ENCODE assay signal across 1 cellular context in genomic region chr2:20596973-20597867, GRCh38.
TF ChIP-seq lines count a peak whose summit lies in the region.

No MANE protein-coding gene starts in this region.

TF ChIP-seq in HepG2, 621 proteins besides CTCF, POLR2A, EP300 and RAD21 (continued from another document and continues in another):
- TF ChIP-seq, protein P1, sequence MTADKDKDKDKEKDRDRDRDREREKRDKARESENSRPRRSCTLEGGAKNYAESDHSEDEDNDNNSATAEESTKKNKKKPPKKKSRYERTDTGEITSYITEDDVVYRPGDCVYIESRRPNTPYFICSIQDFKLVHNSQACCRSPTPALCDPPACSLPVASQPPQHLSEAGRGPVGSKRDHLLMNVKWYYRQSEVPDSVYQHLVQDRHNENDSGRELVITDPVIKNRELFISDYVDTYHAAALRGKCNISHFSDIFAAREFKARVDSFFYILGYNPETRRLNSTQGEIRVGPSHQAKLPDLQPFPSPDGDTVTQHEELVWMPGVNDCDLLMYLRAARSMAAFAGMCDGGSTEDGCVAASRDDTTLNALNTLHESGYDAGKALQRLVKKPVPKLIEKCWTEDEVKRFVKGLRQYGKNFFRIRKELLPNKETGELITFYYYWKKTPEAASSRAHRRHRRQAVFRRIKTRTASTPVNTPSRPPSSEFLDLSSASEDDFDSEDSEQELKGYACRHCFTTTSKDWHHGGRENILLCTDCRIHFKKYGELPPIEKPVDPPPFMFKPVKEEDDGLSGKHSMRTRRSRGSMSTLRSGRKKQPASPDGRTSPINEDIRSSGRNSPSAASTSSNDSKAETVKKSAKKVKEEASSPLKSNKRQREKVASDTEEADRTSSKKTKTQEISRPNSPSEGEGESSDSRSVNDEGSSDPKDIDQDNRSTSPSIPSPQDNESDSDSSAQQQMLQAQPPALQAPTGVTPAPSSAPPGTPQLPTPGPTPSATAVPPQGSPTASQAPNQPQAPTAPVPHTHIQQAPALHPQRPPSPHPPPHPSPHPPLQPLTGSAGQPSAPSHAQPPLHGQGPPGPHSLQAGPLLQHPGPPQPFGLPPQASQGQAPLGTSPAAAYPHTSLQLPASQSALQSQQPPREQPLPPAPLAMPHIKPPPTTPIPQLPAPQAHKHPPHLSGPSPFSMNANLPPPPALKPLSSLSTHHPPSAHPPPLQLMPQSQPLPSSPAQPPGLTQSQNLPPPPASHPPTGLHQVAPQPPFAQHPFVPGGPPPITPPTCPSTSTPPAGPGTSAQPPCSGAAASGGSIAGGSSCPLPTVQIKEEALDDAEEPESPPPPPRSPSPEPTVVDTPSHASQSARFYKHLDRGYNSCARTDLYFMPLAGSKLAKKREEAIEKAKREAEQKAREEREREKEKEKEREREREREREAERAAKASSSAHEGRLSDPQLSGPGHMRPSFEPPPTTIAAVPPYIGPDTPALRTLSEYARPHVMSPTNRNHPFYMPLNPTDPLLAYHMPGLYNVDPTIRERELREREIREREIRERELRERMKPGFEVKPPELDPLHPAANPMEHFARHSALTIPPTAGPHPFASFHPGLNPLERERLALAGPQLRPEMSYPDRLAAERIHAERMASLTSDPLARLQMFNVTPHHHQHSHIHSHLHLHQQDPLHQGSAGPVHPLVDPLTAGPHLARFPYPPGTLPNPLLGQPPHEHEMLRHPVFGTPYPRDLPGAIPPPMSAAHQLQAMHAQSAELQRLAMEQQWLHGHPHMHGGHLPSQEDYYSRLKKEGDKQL (CRISPR knock-in tag; IDR thresholded peaks at IDR 0.05; ENCODE audit: low read depth) = peak; percentile 76
- TF ChIP-seq ZFX (CRISPR knock-in tag; IDR thresholded peaks at IDR 0.05; ENCODE audit: low read depth) = peak; percentile 100
- TF ChIP-seq ATM (IDR thresholded peaks at IDR 0.05; ENCODE audit: borderline replicate concordance) = no peak
- no peak for TF ChIP-seq ZNF496 (CRISPR knock-in tag; IDR thresholded peaks at IDR 0.05; ENCODE audit: insufficient replicate concordance)
- peak; percentile 64; the same call in 1 of the 2 replicates for TF ChIP-seq MAFF (IDR thresholded peaks at IDR 0.05; ENCODE audit: low read depth, low read length)
- TF ChIP-seq ZNF431 (CRISPR knock-in tag; IDR thresholded peaks at IDR 0.05; ENCODE audit: borderline replicate concordance, low read depth) = peak; percentile 100
- TF ChIP-seq MTF1 (CRISPR knock-in tag; IDR thresholded peaks at IDR 0.05) = no peak
- peak; percentile 95; the same call in 1 of the 2 replicates for TF ChIP-seq ZNF598 (CRISPR knock-in tag; IDR thresholded peaks at IDR 0.05; ENCODE audit: borderline replicate concordance)
- peak; percentile 59 for TF ChIP-seq ZNF629 (CRISPR knock-in tag; conservative IDR thresholded peaks at IDR 0.05)
- TF ChIP-seq ZNF552 (CRISPR knock-in tag; IDR thresholded peaks at IDR 0.05; ENCODE audit: borderline replicate concordance) = 0 out of 2 replicates have a peak, but pooled peaks have one; percentile 76
- TF ChIP-seq MAZ (IDR thresholded peaks at IDR 0.05; ENCODE audit: borderline replicate concordance, low read depth, low read length) = no peak
- peak; percentile 65; the same call in 1 of the 2 replicates for TF ChIP-seq MAZ (CRISPR knock-in tag; IDR thresholded peaks at IDR 0.05; ENCODE audit: low read depth)
- peak; percentile 95 for TF ChIP-seq ARID5B (CRISPR knock-in tag; IDR thresholded peaks at IDR 0.05)
- TF ChIP-seq POLR2G (IDR thresholded peaks at IDR 0.05; ENCODE audit: low read depth, low read length) = peak; percentile 66
- peak; percentile 83 for TF ChIP-seq HIVEP1 (CRISPR knock-in tag; IDR thresholded peaks at IDR 0.05)
- no peak for TF ChIP-seq HOXD1 (CRISPR knock-in tag; IDR thresholded peaks at IDR 0.05)
- TF ChIP-seq ZNF564 (CRISPR knock-in tag; IDR thresholded peaks at IDR 0.05) = peak; percentile 30; the same call in 1 of the 2 replicates
- TF ChIP-seq ZNF615 (CRISPR knock-in tag; IDR thresholded peaks at IDR 0.05; ENCODE audit: borderline replicate concordance) = peak; percentile 74; the same call in 1 of the 2 replicates
- TF ChIP-seq ZNF441 (CRISPR knock-in tag; IDR thresholded peaks at IDR 0.05; ENCODE audit: borderline replicate concordance) = peak; percentile 90
- peak; percentile 75; the same call in 1 of the 2 replicates for TF ChIP-seq ZNF264 (CRISPR knock-in tag; IDR thresholded peaks at IDR 0.05)
- TF ChIP-seq ZNF180 (CRISPR knock-in tag; IDR thresholded peaks at IDR 0.05; ENCODE audit: borderline replicate concordance, low read depth) = no peak
- TF ChIP-seq, protein P2, sequence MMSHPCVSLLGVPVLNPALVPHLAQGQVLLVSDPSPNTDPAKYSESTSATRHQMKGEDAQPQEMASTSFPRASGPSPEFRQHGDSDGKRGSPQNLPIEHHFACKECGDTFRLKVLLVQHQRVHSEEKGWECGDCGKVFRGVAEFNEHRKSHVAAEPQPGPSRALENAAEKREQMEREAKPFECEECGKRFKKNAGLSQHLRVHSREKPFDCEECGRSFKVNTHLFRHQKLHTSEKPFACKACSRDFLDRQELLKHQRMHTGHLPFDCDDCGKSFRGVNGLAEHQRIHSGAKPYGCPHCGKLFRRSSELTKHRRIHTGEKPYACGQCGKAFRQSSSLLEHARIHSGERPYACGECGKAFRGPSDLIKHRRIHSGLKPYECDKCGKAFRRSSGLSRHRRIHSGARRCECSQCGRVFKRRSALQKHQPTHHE (CRISPR knock-in tag; IDR thresholded peaks at IDR 0.05; ENCODE audit: borderline replicate concordance) = no peak; the same call in 1 of the 2 replicates
- TF ChIP-seq, protein P3, sequence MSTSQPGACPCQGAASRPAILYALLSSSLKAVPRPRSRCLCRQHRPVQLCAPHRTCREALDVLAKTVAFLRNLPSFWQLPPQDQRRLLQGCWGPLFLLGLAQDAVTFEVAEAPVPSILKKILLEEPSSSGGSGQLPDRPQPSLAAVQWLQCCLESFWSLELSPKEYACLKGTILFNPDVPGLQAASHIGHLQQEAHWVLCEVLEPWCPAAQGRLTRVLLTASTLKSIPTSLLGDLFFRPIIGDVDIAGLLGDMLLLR (CRISPR knock-in tag; IDR thresholded peaks at IDR 0.05) = no peak
- TF ChIP-seq ZNF20 (CRISPR knock-in tag; IDR thresholded peaks at IDR 0.05) = no peak
- no peak for TF ChIP-seq AGO1 (IDR thresholded peaks at IDR 0.05; ENCODE audit: low read depth, low read length, poor library complexity, severe bottlenecking)
- TF ChIP-seq BORCS8-MEF2B (CRISPR knock-in tag; IDR thresholded peaks at IDR 0.05) = peak; percentile 96
- peak; percentile 94 for TF ChIP-seq ZNF343 (CRISPR knock-in tag; IDR thresholded peaks at IDR 0.05)
- TF ChIP-seq SKIL (CRISPR knock-in tag; IDR thresholded peaks at IDR 0.05; ENCODE audit: borderline replicate concordance) = peak; percentile 79; the same call in 1 of the 2 replicates
- TF ChIP-seq MXD3 (CRISPR knock-in tag; IDR thresholded peaks at IDR 0.05) = peak; percentile 46; the same call in 1 of the 2 replicates
- peak; percentile 70; the same call in 1 of the 2 replicates for TF ChIP-seq ZNF703 (CRISPR knock-in tag; IDR thresholded peaks at IDR 0.05; ENCODE audit: borderline replicate concordance)
- TF ChIP-seq NFRKB (IDR thresholded peaks at IDR 0.05) = no peak
- peak; percentile 87 for TF ChIP-seq KDM1A (CRISPR knock-in tag; IDR thresholded peaks at IDR 0.05)
- TF ChIP-seq ZNF670 (CRISPR knock-in tag; IDR thresholded peaks at IDR 0.05; ENCODE audit: borderline replicate concordance) = peak; percentile 81; the same call in 1 of the 2 replicates
- TF ChIP-seq ZNF687 (CRISPR knock-in tag; IDR thresholded peaks at IDR 0.05) = peak; percentile 100
- no peak for TF ChIP-seq ZBTB8A (CRISPR knock-in tag; IDR thresholded peaks at IDR 0.05; ENCODE audit: borderline replicate concordance, low read depth)
- TF ChIP-seq FOXA1 (IDR thresholded peaks at IDR 0.05) = peak; percentile 66; the same call in 1 of the 2 replicates
- peak; percentile 99 for TF ChIP-seq FOXA1 (CRISPR knock-in tag; IDR thresholded peaks at IDR 0.05)
- TF ChIP-seq NFIC (IDR thresholded peaks at IDR 0.05; ENCODE audit: low read length) = no peak
- peak; percentile 15; the same call in 1 of the 2 replicates for TF ChIP-seq RORA (CRISPR knock-in tag; IDR thresholded peaks at IDR 0.05)
- TF ChIP-seq FOSL1 (CRISPR knock-in tag; IDR thresholded peaks at IDR 0.05; ENCODE audit: borderline replicate concordance) = no peak; the same call in 1 of the 2 replicates
- peak; percentile 90; the same call in 1 of the 2 replicates for TF ChIP-seq ZFP36L2 (CRISPR knock-in tag; IDR thresholded peaks at IDR 0.05)
- peak; percentile 63; the same call in 1 of the 2 replicates for TF ChIP-seq HOXA5 (CRISPR knock-in tag; IDR thresholded peaks at IDR 0.05)
- TF ChIP-seq KAT7 (CRISPR knock-in tag; IDR thresholded peaks at IDR 0.05; ENCODE audit: borderline replicate concordance) = 0 out of 2 replicates have a peak, but pooled peaks have one; percentile 59
- no peak for TF ChIP-seq ZFP90 (CRISPR knock-in tag; IDR thresholded peaks at IDR 0.05; ENCODE audit: borderline replicate concordance)
- no peak for TF ChIP-seq ZC3H4 (CRISPR knock-in tag; IDR thresholded peaks at IDR 0.05; ENCODE audit: borderline replicate concordance)
- TF ChIP-seq STAG1 (CRISPR knock-in tag; IDR thresholded peaks at IDR 0.05) = peak; percentile 43
- no peak for TF ChIP-seq SRSF4 (IDR thresholded peaks at IDR 0.05; ENCODE audit: low read depth, low read length, poor library complexity, severe bottlenecking)
- TF ChIP-seq NFYB (CRISPR knock-in tag; IDR thresholded peaks at IDR 0.05) = 0 out of 2 replicates have a peak, but pooled peaks have one; percentile 10
